12 cellular contexts compared by ENCODE assay signal in the genomic region with DNA sequence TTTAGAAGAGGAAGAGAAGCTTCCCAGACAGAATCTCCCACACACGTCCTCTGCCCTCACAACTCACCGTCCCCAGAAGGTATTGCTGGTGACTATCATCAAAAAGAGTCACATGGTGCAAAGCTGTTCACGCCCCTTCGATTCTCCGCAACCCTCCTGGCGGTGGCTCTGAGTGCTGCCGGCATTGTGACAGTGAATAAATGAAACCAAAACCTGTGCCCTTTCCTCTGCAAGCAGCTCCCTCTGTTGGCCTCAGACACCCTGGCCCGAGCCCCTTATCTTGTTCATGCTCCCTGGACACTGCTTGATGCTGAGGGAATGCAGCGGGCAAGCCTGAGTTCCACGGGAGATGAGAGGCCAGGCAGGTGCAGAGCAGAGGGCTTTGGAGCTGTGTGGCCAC.
DNase-seq lines count a peak whose midpoint lies in the region; ATAC-seq and TF ChIP-seq lines count a peak whose summit lies in the region.
"Had no signal": no experiment of that assay in that cellular context is flagged by ENCODE, and none has a peak within 500 bp of the region (broad histone marks: within the 10 kb centered on the region; RNA-seq: fewer than 3 reads in every experiment).

No MANE protein-coding gene starts in this region.

- H3K27ac ChIP-seq in mesendoderm (ENCODE audit: low read depth, low read length) = no peak overlapping the region
- H3K27ac ChIP-seq: SJSA1, vagina had no signal

- no peak overlapping the region for H2BK15ac ChIP-seq in mesendoderm (replicated peaks; ENCODE audit: low read depth)

- H2AK5ac ChIP-seq in mesendoderm (ENCODE audit: low read length) = no peak overlapping the region

- no peaks in the 10 kb centered on the region for H3K27me3 Mint-ChIP-seq in stimulated activated naive CD8-positive, alpha-beta T cell treated with anti-CD3 and anti-CD28 coated beads, Interleukin-15, amount 100 ng/mL, for 72 hours
- H3K27me3 Mint-ChIP-seq in osteocyte (ENCODE audit: unreplicated experiment) = no peaks in the 10 kb centered on the region

- peak overlapping the region in 1 of 2 donors; percentile 39 for H3K27ac Mint-ChIP-seq in stimulated activated naive CD8-positive, alpha-beta T cell treated with anti-CD3 and anti-CD28 coated beads, Interleukin-15, amount 100 ng/mL, for 72 hours
- no peak overlapping the region for H3K27ac Mint-ChIP-seq in osteocyte (ENCODE audit: unreplicated experiment)

- H3K9me3 Mint-ChIP-seq in stimulated activated naive CD8-positive, alpha-beta T cell treated with anti-CD3 and anti-CD28 coated beads, Interleukin-15, amount 100 ng/mL, for 72 hours = no peaks in the 10 kb centered on the region
- peaks cover 38% of the 10 kb centered on the region for H3K9me3 Mint-ChIP-seq in osteocyte (ENCODE audit: unreplicated experiment)

- no peaks in the 10 kb centered on the region for H3K4me1 ChIP-seq in mesendoderm (ENCODE audit: control insufficient read depth, low read depth, low read length)
- H3K4me1 ChIP-seq: SJSA1, vagina had no signal

- no peaks in the 10 kb centered on the region for H3K79me2 ChIP-seq in mesendoderm (ENCODE audit: control insufficient read depth, insufficient read depth, low read length)

- no peak overlapping the region for H3K4ac ChIP-seq in mesendoderm (ENCODE audit: low read depth, low read length)

- DNase-seq in activated CD4-positive, CD25-positive, alpha-beta regulatory T cell treated with anti-CD3 and anti-CD28 coated beads, Interleukin-2, amount 50 U/mL, for 72 hours = no peak
- DNase-seq in activated T-cell treated with anti-CD3 and anti-CD28 coated beads, Interleukin-2, amount 50 U/mL, for 1 hour = peak; percentile 48
- DNase-seq in mesendoderm (peak; percentile 89), T-helper 9 cell (no peak), osteocyte (ENCODE audit: extremely low spot score, unreplicated experiment) (no peak)
- DNase-seq in stimulated activated naive CD8-positive, alpha-beta T cell treated with anti-CD3 and anti-CD28 coated beads, Interleukin-15, amount 100 ng/mL, for 72 hours = peak; percentile 45 to 59
- DNase-seq: hypothalamus had no signal

- H3K23ac ChIP-seq in mesendoderm (ENCODE audit: low read length) = no peak overlapping the region

- H4K8ac ChIP-seq in mesendoderm (ENCODE audit: low read depth, low read length) = no peak overlapping the region

- no peak overlapping the region for H3K9ac ChIP-seq in mesendoderm (ENCODE audit: low read length)

- no peaks in the 10 kb centered on the region for H3K79me1 ChIP-seq in mesendoderm (ENCODE audit: low read length)

- H3K4me2 ChIP-seq in mesendoderm (ENCODE audit: low read length) = no peak overlapping the region

- H3K4me3 Mint-ChIP-seq in stimulated activated naive CD8-positive, alpha-beta T cell treated with anti-CD3 and anti-CD28 coated beads, Interleukin-15, amount 100 ng/mL, for 72 hours = peak overlapping the region in 1 of 2 donors; percentile 23
- H3K4me3 Mint-ChIP-seq in osteocyte (ENCODE audit: unreplicated experiment) = no peak overlapping the region

- TF ChIP-seq CTCF in osteocyte (IDR thresholded peaks at IDR 0.05) = no peak

- no peaks in the 10 kb centered on the region for H3K36me3 ChIP-seq in mesendoderm (ENCODE audit: control insufficient read depth, insufficient read depth, low read length)
- H3K36me3 ChIP-seq: SJSA1, vagina had no signal

- H3K27me3 ChIP-seq in mesendoderm (ENCODE audit: insufficient read depth, low read length, poor library complexity) = no peaks in the 10 kb centered on the region
- H3K27me3 ChIP-seq: SJSA1, vagina had no signal

- H4K5ac ChIP-seq in mesendoderm (ENCODE audit: low read length) = no peak overlapping the region

- ATAC-seq in activated CD4-positive, CD25-positive, alpha-beta regulatory T cell treated with anti-CD3 and anti-CD28 coated beads, Interleukin-2, amount 50 U/mL, for 24 hours = peak; percentile 43 to 64
- ATAC-seq in stimulated activated naive CD8-positive, alpha-beta T cell treated with anti-CD3 and anti-CD28 coated beads, Interleukin-15, amount 100 ng/mL, for 72 hours = peak; percentile 92
- ATAC-seq in GM19395 (IDR thresholded peaks at IDR 0.05; ENCODE audit: unreplicated experiment) = no peak
- ATAC-seq: GM12878 had no signal

- no CpG with 5 or more reads among the region's 10 CpGs for WGBS in mesendoderm (ENCODE audit: extremely low coverage, insufficient coverage, low lambda C conversion rate)

- H2BK120ac ChIP-seq in mesendoderm (ENCODE audit: low read depth, low read length) = no peak overlapping the region

- no peaks in the 10 kb centered on the region for H3K36me3 Mint-ChIP-seq in osteocyte (ENCODE audit: unreplicated experiment)

- no peak overlapping the region for H3K18ac ChIP-seq in mesendoderm (ENCODE audit: low read length)

- no peak overlapping the region for H3K4me3 ChIP-seq in mesendoderm (ENCODE audit: low read length)
- H3K4me3 ChIP-seq: GM12878, SJSA1, vagina had no signal

- H3K4me1 Mint-ChIP-seq in stimulated activated naive CD8-positive, alpha-beta T cell treated with anti-CD3 and anti-CD28 coated beads, Interleukin-15, amount 100 ng/mL, for 72 hours = peaks cover 8% of the 10 kb centered on the region
- no peaks in the 10 kb centered on the region for H3K4me1 Mint-ChIP-seq in osteocyte (ENCODE audit: unreplicated experiment)

- no peak overlapping the region for H2BK5ac ChIP-seq in mesendoderm (ENCODE audit: low read length)

- H3K56ac ChIP-seq in mesendoderm (ENCODE audit: low read length) = no peak overlapping the region

Comparison
In these comparisons a context has a peak if more than half of its experiments do, and no peak if none do; other contexts are left out.
1. DNase-seq: peak in activated T-cell treated with anti-CD3 and anti-CD28 coated beads, Interleukin-2, amount 50 U/mL, for 1 hour (single experiment), mesendoderm (single experiment) and stimulated activated naive CD8-positive, alpha-beta T cell treated with anti-CD3 and anti-CD28 coated beads, Interleukin-15, amount 100 ng/mL, for 72 hours (2 of 2); none in activated CD4-positive, CD25-positive, alpha-beta regulatory T cell treated with anti-CD3 and anti-CD28 coated beads, Interleukin-2, amount 50 U/mL, for 72 hours (single experiment), T-helper 9 cell (single experiment) and osteocyte (single experiment).